In the genomic region with DNA sequence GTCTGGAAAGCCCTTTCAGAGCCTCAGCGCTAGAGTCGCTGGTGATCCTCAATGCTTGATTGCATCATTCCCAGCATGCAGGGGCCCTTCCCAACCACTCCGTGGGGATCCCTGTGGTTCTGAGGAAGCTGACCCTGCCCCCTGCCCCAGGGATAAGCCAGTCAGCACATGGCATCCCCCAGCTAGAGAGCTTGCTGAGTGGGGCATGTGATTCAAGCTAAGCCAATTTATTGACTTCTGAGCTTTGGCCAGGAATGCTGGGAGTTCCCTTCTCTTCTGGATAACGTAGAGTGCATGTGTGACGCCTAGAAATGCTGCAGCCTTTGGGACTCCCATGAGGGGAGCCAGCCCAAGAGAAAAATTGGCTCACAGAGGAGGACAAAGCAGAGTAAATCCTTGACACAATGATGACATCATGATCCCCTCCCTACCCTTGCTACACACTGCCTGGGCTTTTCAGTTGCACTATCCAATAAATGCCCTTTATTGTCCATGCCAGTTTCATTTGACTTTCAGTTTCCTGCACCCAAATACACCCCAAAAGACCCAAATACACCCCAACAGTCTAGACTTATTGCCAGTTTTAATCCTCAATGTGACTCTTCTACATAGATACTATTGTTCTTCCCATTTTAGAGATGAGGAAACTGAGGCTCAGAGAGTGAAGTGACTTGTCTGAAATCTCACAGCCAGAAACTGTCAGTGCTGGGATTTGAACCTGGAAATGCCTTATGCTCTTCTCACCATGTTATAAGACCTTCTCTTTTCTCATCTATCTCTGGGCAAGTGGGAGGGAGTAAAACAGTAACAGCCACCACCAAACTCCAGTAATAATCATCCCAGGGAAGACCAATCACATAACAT, we compare ENCODE assay signal across 1 cellular context.
TF ChIP-seq lines count a peak whose summit lies in the region.

No MANE protein-coding gene starts in this region.

TF ChIP-seq in GM23338, 12 proteins besides CTCF, POLR2A, EP300 and RAD21 (continued from another document):
- TF ChIP-seq, protein P1, sequence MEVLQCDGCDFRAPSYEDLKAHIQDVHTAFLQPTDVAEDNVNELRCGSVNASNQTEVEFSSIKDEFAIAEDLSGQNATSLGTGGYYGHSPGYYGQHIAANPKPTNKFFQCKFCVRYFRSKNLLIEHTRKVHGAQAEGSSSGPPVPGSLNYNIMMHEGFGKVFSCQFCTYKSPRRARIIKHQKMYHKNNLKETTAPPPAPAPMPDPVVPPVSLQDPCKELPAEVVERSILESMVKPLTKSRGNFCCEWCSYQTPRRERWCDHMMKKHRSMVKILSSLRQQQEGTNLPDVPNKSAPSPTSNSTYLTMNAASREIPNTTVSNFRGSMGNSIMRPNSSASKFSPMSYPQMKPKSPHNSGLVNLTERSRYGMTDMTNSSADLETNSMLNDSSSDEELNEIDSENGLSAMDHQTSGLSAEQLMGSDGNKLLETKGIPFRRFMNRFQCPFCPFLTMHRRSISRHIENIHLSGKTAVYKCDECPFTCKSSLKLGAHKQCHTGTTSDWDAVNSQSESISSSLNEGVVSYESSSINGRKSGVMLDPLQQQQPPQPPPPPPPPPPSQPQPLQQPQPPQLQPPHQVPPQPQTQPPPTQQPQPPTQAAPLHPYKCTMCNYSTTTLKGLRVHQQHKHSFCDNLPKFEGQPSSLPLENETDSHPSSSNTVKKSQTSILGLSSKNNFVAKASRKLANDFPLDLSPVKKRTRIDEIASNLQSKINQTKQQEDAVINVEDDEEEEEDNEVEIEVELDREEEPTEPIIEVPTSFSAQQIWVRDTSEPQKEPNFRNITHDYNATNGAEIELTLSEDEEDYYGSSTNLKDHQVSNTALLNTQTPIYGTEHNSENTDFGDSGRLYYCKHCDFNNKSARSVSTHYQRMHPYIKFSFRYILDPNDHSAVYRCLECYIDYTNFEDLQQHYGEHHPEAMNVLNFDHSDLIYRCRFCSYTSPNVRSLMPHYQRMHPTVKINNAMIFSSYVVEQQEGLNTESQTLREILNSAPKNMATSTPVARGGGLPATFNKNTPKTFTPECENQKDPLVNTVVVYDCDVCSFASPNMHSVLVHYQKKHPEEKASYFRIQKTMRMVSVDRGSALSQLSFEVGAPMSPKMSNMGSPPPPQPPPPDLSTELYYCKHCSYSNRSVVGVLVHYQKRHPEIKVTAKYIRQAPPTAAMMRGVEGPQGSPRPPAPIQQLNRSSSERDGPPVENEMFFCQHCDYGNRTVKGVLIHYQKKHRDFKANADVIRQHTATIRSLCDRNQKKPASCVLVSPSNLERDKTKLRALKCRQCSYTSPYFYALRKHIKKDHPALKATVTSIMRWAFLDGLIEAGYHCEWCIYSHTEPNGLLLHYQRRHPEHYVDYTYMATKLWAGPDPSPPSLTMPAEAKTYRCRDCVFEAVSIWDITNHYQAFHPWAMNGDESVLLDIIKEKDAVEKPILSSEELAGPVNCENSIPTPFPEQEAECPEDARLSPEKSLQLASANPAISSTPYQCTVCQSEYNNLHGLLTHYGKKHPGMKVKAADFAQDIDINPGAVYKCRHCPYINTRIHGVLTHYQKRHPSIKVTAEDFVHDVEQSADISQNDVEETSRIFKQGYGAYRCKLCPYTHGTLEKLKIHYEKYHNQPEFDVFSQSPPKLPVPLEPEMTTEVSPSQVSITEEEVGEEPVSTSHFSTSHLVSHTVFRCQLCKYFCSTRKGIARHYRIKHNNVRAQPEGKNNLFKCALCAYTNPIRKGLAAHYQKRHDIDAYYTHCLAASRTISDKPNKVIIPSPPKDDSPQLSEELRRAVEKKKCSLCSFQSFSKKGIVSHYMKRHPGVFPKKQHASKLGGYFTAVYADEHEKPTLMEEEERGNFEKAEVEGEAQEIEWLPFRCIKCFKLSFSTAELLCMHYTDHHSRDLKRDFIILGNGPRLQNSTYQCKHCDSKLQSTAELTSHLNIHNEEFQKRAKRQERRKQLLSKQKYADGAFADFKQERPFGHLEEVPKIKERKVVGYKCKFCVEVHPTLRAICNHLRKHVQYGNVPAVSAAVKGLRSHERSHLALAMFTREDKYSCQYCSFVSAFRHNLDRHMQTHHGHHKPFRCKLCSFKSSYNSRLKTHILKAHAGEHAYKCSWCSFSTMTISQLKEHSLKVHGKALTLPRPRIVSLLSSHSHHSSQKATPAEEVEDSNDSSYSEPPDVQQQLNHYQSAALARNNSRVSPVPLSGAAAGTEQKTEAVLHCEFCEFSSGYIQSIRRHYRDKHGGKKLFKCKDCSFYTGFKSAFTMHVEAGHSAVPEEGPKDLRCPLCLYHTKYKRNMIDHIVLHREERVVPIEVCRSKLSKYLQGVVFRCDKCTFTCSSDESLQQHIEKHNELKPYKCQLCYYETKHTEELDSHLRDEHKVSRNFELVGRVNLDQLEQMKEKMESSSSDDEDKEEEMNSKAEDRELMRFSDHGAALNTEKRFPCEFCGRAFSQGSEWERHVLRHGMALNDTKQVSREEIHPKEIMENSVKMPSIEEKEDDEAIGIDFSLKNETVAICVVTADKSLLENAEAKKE (CRISPR knock-in tag; IDR thresholded peaks at IDR 0.05), result no peak
